15 cellular contexts compared by ENCODE assay signal in genomic region chr10:123934846-123935245, GRCh38. TPM values are rescaled to one million over a fixed set of nuclear protein-coding genes. Genes with fewer than 3 reads are reported as not detected.
DNase-seq lines count a peak whose midpoint lies in the region; ATAC-seq, FAIRE-seq and TF ChIP-seq lines count a peak whose summit lies in the region.
"Had no signal": no experiment of that assay in that cellular context is flagged by ENCODE, and none has a peak within 500 bp of the region (broad histone marks: within the 10 kb centered on the region; RNA-seq: fewer than 3 reads in every experiment).

No MANE protein-coding gene starts in this region.

- H3K27me3 ChIP-seq in BLaER1 treated with 17β-estradiol and CSF1 and Interleukin-3, amounts not matched to agents 10 nM and 100 nM, result no peaks in the 10 kb centered on the region
- no peaks in the 10 kb centered on the region for H3K27me3 ChIP-seq in K562 (ENCODE audit: control insufficient read depth in 2 of 2, insufficient read depth in 2 of 2, low read length in 2 of 2)
- H3K27me3 ChIP-seq in prostate gland (replicated peaks; ENCODE audit: insufficient read depth), result peaks cover under 1% of the 10 kb centered on the region

- POLR2A ChIA-PET in K562 (lab: Yijun Ruan, JAX), result interaction anchor here (1.1 kb wide), 1 partner anchor 22 kb away, joined by 3 read pairs; no protein-coding TSS in a partner anchor

- intact Hi-C loops in K562 (cut with micrococcal nuclease), result no loop called here
- intact Hi-C loops in prostate gland (cut with DNase I), result no loop called here

- H3K4me1 Mint-ChIP-seq in T-helper 1 cell treated with Interleukin-12 subunit alpha and Interleukin-12 subunit beta and Interleukin-4 antibody, amounts not matched to agents 30 μg/mL and 1 μg/mL, for 36 hours (ENCODE audit: low read depth), result peaks cover 5% of the 10 kb centered on the region
- H3K4me1 Mint-ChIP-seq in natural killer cell treated with Interleukin-12 subunit alpha and Interleukin-12 subunit beta and Interleukin-15 and Interleukin-18, amount 100 ng/mL, for 72 hours (ENCODE audit: low read depth in 2 of 2), result peaks cover 13 to 18% of the 10 kb centered on the region in 2 donors
- H3K4me1 Mint-ChIP-seq: GM23338 had no signal

- no peaks in the 10 kb centered on the region for H3K36me3 Mint-ChIP-seq in T-helper 1 cell treated with Interleukin-12 subunit alpha and Interleukin-12 subunit beta and Interleukin-4 antibody, amounts not matched to agents 30 μg/mL and 1 μg/mL, for 36 hours (ENCODE audit: low read depth)
- H3K36me3 Mint-ChIP-seq in natural killer cell treated with Interleukin-12 subunit alpha and Interleukin-12 subunit beta and Interleukin-15 and Interleukin-18, amount 100 ng/mL, for 72 hours, result no peaks in the 10 kb centered on the region

- ATAC-seq in K562, result no peak
- ATAC-seq in natural killer cell treated with Interleukin-12 subunit alpha and Interleukin-12 subunit beta and Interleukin-15 and Interleukin-18, amount 100 ng/mL, for 72 hours, result no peak
- ATAC-seq: GM23338 had no signal

- peaks cover 14 to 40% (median 34%) of the 10 kb centered on the region in 11 experiments for H3K9me3 ChIP-seq in BLaER1 treated with 17β-estradiol and CSF1 and Interleukin-3, amounts not matched to agents 10 nM and 100 nM (replicated peaks in 1 of 11)
- H3K9me3 ChIP-seq in K562 (replicated peaks; ENCODE audit: control insufficient read depth, insufficient read depth, low read depth, low read length) (no peaks in the 10 kb centered on the region), prostate gland (no peaks in the 10 kb centered on the region)

- H3K9me3 Mint-ChIP-seq in T-helper 1 cell treated with Interleukin-12 subunit alpha and Interleukin-12 subunit beta and Interleukin-4 antibody, amounts not matched to agents 30 μg/mL and 1 μg/mL, for 36 hours, result peaks cover 29% of the 10 kb centered on the region
- peaks cover 4% of the 10 kb centered on the region for H3K9me3 Mint-ChIP-seq in natural killer cell treated with Interleukin-12 subunit alpha and Interleukin-12 subunit beta and Interleukin-15 and Interleukin-18, amount 100 ng/mL, for 72 hours

- no peak overlapping the region for H3K27ac ChIP-seq in BLaER1 treated with 17β-estradiol and CSF1 and Interleukin-3, amounts not matched to agents 10 nM and 100 nM
- H3K27ac ChIP-seq in K562 (ENCODE audit: extremely low read depth, low read depth, low read length) (no peak overlapping the region), prostate gland (no peak overlapping the region)
- H3K27ac ChIP-seq: 22Rv1 had no signal

- in situ Hi-C loops in K562 (cut with MboI), result no loop called here

- no peak overlapping the region for H2AFZ ChIP-seq in K562 (ENCODE audit: low read depth, low read length)
- H2AFZ ChIP-seq: GM23338 had no signal

- H3K36me3 ChIP-seq in BLaER1 treated with 17β-estradiol and CSF1 and Interleukin-3, amounts not matched to agents 10 nM and 100 nM, result no peaks in the 10 kb centered on the region
- H3K36me3 ChIP-seq in K562 (ENCODE audit: control insufficient read depth, insufficient read depth, low read length) (no peaks in the 10 kb centered on the region), prostate gland (no peaks in the 10 kb centered on the region)

- peaks cover 0 to 21% (median 14%) of the 10 kb centered on the region in 10 experiments; a peak in 15 of 20 replicates for H3K4me1 ChIP-seq in BLaER1 treated with 17β-estradiol and CSF1 and Interleukin-3, amounts not matched to agents 10 nM and 100 nM
- no peaks in the 10 kb centered on the region for H3K4me1 ChIP-seq in K562 (replicated peaks in 1 of 2; ENCODE audit: control insufficient read depth in 2 of 2, insufficient read depth in 2 of 2, low read length in 2 of 2)
- no peaks in the 10 kb centered on the region for H3K4me1 ChIP-seq in prostate gland (replicated peaks)

- TF ChIP-seq CTCF in K562 (IDR thresholded peaks at IDR 0.05 in 2 of 3, conservative IDR thresholded peaks at IDR 0.05 in 1 of 3; ENCODE audit: insufficient read depth in 2 of 3, low read depth in 1 of 3, low read length in 3 of 3) (no peak), prostate gland (IDR thresholded peaks at IDR 0.05) (no peak)

- H4K20me1 ChIP-seq in BLaER1 treated with 17β-estradiol and CSF1 and Interleukin-3, amounts not matched to agents 10 nM and 100 nM, result no peaks in the 10 kb centered on the region
- H4K20me1 ChIP-seq in K562 (replicated peaks; ENCODE audit: control insufficient read depth, insufficient read depth, low read length), result no peaks in the 10 kb centered on the region

- no peaks in the 10 kb centered on the region for H3K27me3 Mint-ChIP-seq in T-helper 1 cell treated with Interleukin-12 subunit alpha and Interleukin-12 subunit beta and Interleukin-4 antibody, amounts not matched to agents 30 μg/mL and 1 μg/mL, for 36 hours (ENCODE audit: low read depth)
- peaks cover 0 to 2% of the 10 kb centered on the region in 2 donors for H3K27me3 Mint-ChIP-seq in natural killer cell treated with Interleukin-12 subunit alpha and Interleukin-12 subunit beta and Interleukin-15 and Interleukin-18, amount 100 ng/mL, for 72 hours

- DNase-seq in T-helper 1 cell (no peak), K562 (ENCODE audit: extremely low read depth in 1 of 4, low spot score in 3 of 4) (no peak), prostate gland (ENCODE audit: low spot score) (no peak), COR-L47 (lab: John Stamatoyannopoulos, UW) (no peak)
- no peak for DNase-seq in natural killer cell treated with Interleukin-12 subunit alpha and Interleukin-12 subunit beta and Interleukin-15 and Interleukin-18, amount 100 ng/mL, for 72 hours (ENCODE audit: low spot score)
- DNase-seq: CD8-positive, alpha-beta memory T cell; DMS53; H7 had no signal

- H3K4me3 Mint-ChIP-seq in T-helper 1 cell treated with Interleukin-12 subunit alpha and Interleukin-12 subunit beta and Interleukin-4 antibody, amounts not matched to agents 30 μg/mL and 1 μg/mL, for 36 hours, result no peak overlapping the region
- peak overlapping the region; percentile 34 for H3K4me3 Mint-ChIP-seq in natural killer cell treated with Interleukin-12 subunit alpha and Interleukin-12 subunit beta and Interleukin-15 and Interleukin-18, amount 100 ng/mL, for 72 hours
- H3K4me3 Mint-ChIP-seq: GM23338 had no signal

- WGBS in K562 (ENCODE audit: insufficient coverage, low coverage, missing lambda C conversion rate), result 4% methylated on average over 4 of the region's 4 CpGs
- WGBS in prostate gland, result 53% methylated on average over 4 of the region's 4 CpGs

- no peak overlapping the region for H3K9ac ChIP-seq in BLaER1 treated with 17β-estradiol and CSF1 and Interleukin-3, amounts not matched to agents 10 nM and 100 nM
- H3K9ac ChIP-seq in K562 (ENCODE audit: insufficient read depth in 1 of 2, low read depth in 2 of 2, low read length in 2 of 2), result no peak overlapping the region

- TF ChIP-seq EP300 in K562 (IDR thresholded peaks at IDR 0.05; ENCODE audit: low read length), result no peak

- no peak for TF ChIP-seq RAD21 in K562 (CRISPR knock-in tag; conservative IDR thresholded peaks at IDR 0.05 in 1 of 2, IDR thresholded peaks at IDR 0.05 in 1 of 2)

- H3K79me2 ChIP-seq in K562 (ENCODE audit: control insufficient read depth, insufficient read depth, low read length), result no peaks in the 10 kb centered on the region

- H3K4me3 ChIP-seq in BLaER1 treated with 17β-estradiol and CSF1 and Interleukin-3, amounts not matched to agents 10 nM and 100 nM, result no peak overlapping the region
- no peak overlapping the region for H3K4me3 ChIP-seq in K562
- no peak overlapping the region for H3K4me3 ChIP-seq in prostate gland
- H3K4me3 ChIP-seq: GM23338 had no signal

- no peak for TF ChIP-seq POLR2A in K562 (conservative IDR thresholded peaks at IDR 0.05)
- no peak for TF ChIP-seq POLR2A in prostate gland (IDR thresholded peaks at IDR 0.05)

- BruUV-seq in K562 (replicated peaks; lab: Mats Ljungman, UMichigan), result no TSS peak

- CTCF ChIA-PET in K562 (lab: Yijun Ruan, JAX; ENCODE audit: low intra/inter-chr PET ratio), result no interaction called here

- H3K27ac Mint-ChIP-seq in T-helper 1 cell treated with Interleukin-12 subunit alpha and Interleukin-12 subunit beta and Interleukin-4 antibody, amounts not matched to agents 30 μg/mL and 1 μg/mL, for 36 hours, result peak overlapping the region; percentile 50
- H3K27ac Mint-ChIP-seq in natural killer cell treated with Interleukin-12 subunit alpha and Interleukin-12 subunit beta and Interleukin-15 and Interleukin-18, amount 100 ng/mL, for 72 hours, result peak overlapping the region; percentile 19 to 71
- H3K27ac Mint-ChIP-seq: GM23338 had no signal

- no peak for FAIRE-seq in K562 (lab: Jason Lieb, UNC)

- no peaks in the 10 kb centered on the region for H3K9me1 ChIP-seq in K562 (ENCODE audit: control insufficient read depth, insufficient read depth, low read length)

- peak overlapping the region in 8 of 11 experiments; percentile 8 to 50 (median 32); a peak in 15 of 22 replicates for H3K4me2 ChIP-seq in BLaER1 treated with 17β-estradiol and CSF1 and Interleukin-3, amounts not matched to agents 10 nM and 100 nM
- no peak overlapping the region for H3K4me2 ChIP-seq in K562 (ENCODE audit: insufficient read depth, low read length)
- H3K4me2 ChIP-seq: GM23338 had no signal

TF ChIP-seq in K562, 482 proteins besides CTCF, POLR2A, EP300 and RAD21:
- peak; percentile 34; the same call in 1 of the 2 replicates for TF ChIP-seq GABPA (tag; conservative IDR thresholded peaks at IDR 0.05; ENCODE audit: low read depth)
- no peak for TF ChIP-seq NFIC (IDR thresholded peaks at IDR 0.05)

RNA-seq across cellular contexts. Expression of gene CPXM2, which starts 43.2 kb away (rescaled TPM):
- total RNA-seq in K562 (2011; cell fraction: chromatin; rRNA removed; ENCODE audit: low replicate concordance), result not detected in 2 replicates
- not detected in 2 replicates for total RNA-seq in K562 (2011; cell fraction: nucleolus; rRNA removed)
- not detected in 2 replicates for total RNA-seq in K562 (2011; cell fraction: nucleoplasm; rRNA removed)
- not detected in 2 replicates for total RNA-seq in K562 (2014; rRNA removed)
- not detected in 2 replicates for total RNA-seq in K562 (2014; rRNA removed; fragmentation: Illumina TruSeq; extraction: Trizol)
- total RNA-seq in K562 (2015; rRNA removed; fragmentation: Illumina TruSeq; extraction: Trizol), result not detected in 2 replicates
- total RNA-seq in K562 (2021), result 0.09 TPM in 1 of 2 replicates, not detected in the other
- not detected in 2 replicates for polyA plus RNA-seq in K562 (2011; rRNA removed)
- not detected in 2 replicates for polyA plus RNA-seq in K562 (2011; cell fraction: cytosol; rRNA removed)
- polyA plus RNA-seq in K562 (2011; cell fraction: nucleus; rRNA removed), result not detected in 2 replicates
- not detected in 2 replicates for polyA plus RNA-seq in K562 (2012)
- not detected in 2 replicates for polyA plus RNA-seq in K562 (2014; fragmentation: Illumina TruSeq; extraction: Trizol)
- polyA plus RNA-seq in K562 (2014; fragmentation: Nextera tagmentation; extraction: Ambion mirVana), result not detected
- polyA plus RNA-seq in K562 (2014; rRNA removed), result not detected in 2 replicates
- polyA minus RNA-seq in K562 (2011; rRNA and poly(A)+ RNA removed), result not detected in 2 replicates
- polyA minus RNA-seq in K562 (2011; cell fraction: cytosol; rRNA and poly(A)+ RNA removed), result not detected in 2 replicates
- polyA minus RNA-seq in K562 (2011; cell fraction: nucleus; rRNA and poly(A)+ RNA removed), result not detected in 2 replicates
- not detected for total RNA-seq in natural killer cell treated with Interleukin-12 subunit alpha and Interleukin-12 subunit beta and Interleukin-15 and Interleukin-18, amount 100 ng/mL, for 72 hours
- 10 to 100 TPM in 1 of 2 donors, 1 to 10 TPM in 1; 5.4 to 27.4 TPM for total RNA-seq in prostate gland
- total RNA-seq: A673; CD8-positive, alpha-beta memory T cell; HT-29 had no signal
- polyA plus RNA-seq: CD8-positive, alpha-beta memory T cell; IgD-negative memory B cell had no signal

Comparison
In these comparisons a context has a peak if more than half of its experiments do, and no peak if none do; other contexts are left out.
1. RNA of gene CPXM2, which starts 43.2 kb away (total RNA-seq): 5.4 to 27.4 TPM in prostate gland; 0.09 TPM in K562 and not detected in natural killer cell treated with Interleukin-12 subunit alpha and Interleukin-12 subunit beta and Interleukin-15 and Interleukin-18, amount 100 ng/mL, for 72 hours; every median in the first group is over 4 times any median in the second.